Comparison of ENCODE assay signal across 26 cellular contexts in the genomic region with DNA sequence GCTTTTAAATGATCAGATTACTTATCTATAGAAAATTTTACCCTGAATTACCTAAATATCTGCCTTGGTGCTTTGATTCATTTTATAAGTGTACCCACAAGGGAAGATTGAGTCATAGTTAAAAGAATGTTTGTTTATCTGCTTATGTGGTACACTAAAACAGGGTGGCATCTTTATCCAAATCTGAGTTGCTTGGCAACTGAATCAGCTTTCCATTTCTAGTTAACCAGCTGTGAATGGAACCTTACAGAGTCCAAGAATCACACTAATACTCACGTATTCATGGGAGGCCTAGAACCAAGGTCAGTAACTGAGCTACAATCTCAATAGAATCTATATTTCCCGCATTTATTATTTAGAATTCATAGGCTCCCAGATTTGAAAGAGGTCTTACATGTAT. TPM values are rescaled to one million over a fixed set of nuclear protein-coding genes. Genes with fewer than 3 reads are reported as not detected.
A peak's percentile ranks its signal among the peaks of the same experiment; 100 is the strongest.
DNase-seq lines count a peak whose midpoint lies in the region; ATAC-seq and TF ChIP-seq lines count a peak whose summit lies in the region.
"Had no signal": no experiment of that assay in that cellular context is flagged by ENCODE, and none has a peak within 500 bp of the region (broad histone marks: within the 10 kb centered on the region; RNA-seq: fewer than 3 reads in every experiment).

No MANE protein-coding gene starts in this region.

- H3K4me1 Mint-ChIP-seq in neural progenitor cell: peaks cover 7% of the 10 kb centered on the region
- H3K4me1 Mint-ChIP-seq: B cell; naive thymus-derived CD8-positive, alpha-beta T cell had no signal

- DNase-seq in Daoy (ENCODE audit: low read depth): peak; percentile 17
- DNase-seq in M059J (ENCODE audit: low read depth): peak; percentile 93
- DNase-seq in astrocyte of the hippocampus (ENCODE audit: low read depth, low spot score): peak; percentile 58
- DNase-seq in osteoblast (ENCODE audit: insufficient read length, low spot score, missing footprints): peak; percentile 52
- DNase-seq in neural progenitor cell (ENCODE audit: low spot score): no peak
- DNase-seq in mucosa of gallbladder (ENCODE audit: low spot score): no peak
- no peak for DNase-seq in GM13977 (ENCODE audit: low spot score)
- no peak for DNase-seq in left lung
- DNase-seq: activated CD4-positive, alpha-beta T cell treated with anti-CD3 and anti-CD28 coated beads for 4 hours; brain microvascular endothelial cell; Caco-2; hippocampal formation; naive thymus-derived CD8-positive, alpha-beta T cell; NCI-H1436; NCI-H524 treated with DMSO at 0.1 percent for 48 hours; stimulated activated CD4-positive, alpha-beta T cell treated with anti-CD3 and anti-CD28 coated beads, Interleukin-2, amount 100 ng/mL, for 24 hours; stimulated activated naive CD4-positive, alpha-beta T cell treated with Interleukin-2 at 50 U/mL for 16 hours; SW 1271; thyroid gland had no signal

- peaks cover 3% of the 10 kb centered on the region for H3K27me3 Mint-ChIP-seq in neural progenitor cell (ENCODE audit: insufficient read depth, low read depth)

- H3K9ac ChIP-seq in neural progenitor cell: no peak overlapping the region
- H3K9ac ChIP-seq: parathyroid adenoma had no signal

- TF ChIP-seq CTCF in osteoblast (IDR thresholded peaks at IDR 0.05; ENCODE audit: extremely low read depth, low read depth, low read length) (no peak), neural progenitor cell (IDR thresholded peaks at IDR 0.05) (no peak), GM13977 (IDR thresholded peaks at IDR 0.05; ENCODE audit: extremely low read depth, insufficient read depth, missing control alignments) (no peak), left lung (IDR thresholded peaks at IDR 0.05) (no peak)

- H3K36me3 Mint-ChIP-seq in neural progenitor cell: no peaks in the 10 kb centered on the region
- H3K36me3 Mint-ChIP-seq: activated naive CD8-positive, alpha-beta T cell; naive thymus-derived CD8-positive, alpha-beta T cell had no signal

- H3K9me3 ChIP-seq in osteoblast (ENCODE audit: low read depth, low read length) (no peaks in the 10 kb centered on the region), neural progenitor cell (ENCODE audit: low read depth) (no peaks in the 10 kb centered on the region), left lung (no peaks in the 10 kb centered on the region)
- H3K9me3 ChIP-seq: Caco-2, thyroid gland had no signal

- no peaks in the 10 kb centered on the region for H3K27me3 ChIP-seq in osteoblast (ENCODE audit: insufficient read depth, low read length)
- H3K27me3 ChIP-seq in neural progenitor cell: no peaks in the 10 kb centered on the region
- H3K27me3 ChIP-seq in left lung: no peaks in the 10 kb centered on the region
- H3K27me3 ChIP-seq: brain microvascular endothelial cell, foreskin keratinocyte, thyroid gland had no signal

- intact Hi-C loops in left lung (cut with DNase I): no loop called here

- no peaks in the 10 kb centered on the region for H3F3A ChIP-seq in neural progenitor cell (ENCODE audit: low read depth)

- no peak overlapping the region for H3K4me2 ChIP-seq in osteoblast (ENCODE audit: insufficient read depth, low read length)
- H3K4me2 ChIP-seq in neural progenitor cell: no peak overlapping the region

- H3K4me1 ChIP-seq in osteoblast (ENCODE audit: insufficient read depth, low read length) (peaks cover 4% of the 10 kb centered on the region), neural progenitor cell (no peaks in the 10 kb centered on the region), left lung (no peaks in the 10 kb centered on the region)
- H3K4me1 ChIP-seq: Caco-2, foreskin keratinocyte, parathyroid adenoma, thyroid gland had no signal

- H3K27ac Mint-ChIP-seq in neural progenitor cell: no peak overlapping the region
- H3K27ac Mint-ChIP-seq: activated naive CD8-positive, alpha-beta T cell; activated T-helper 1 cell treated with anti-CD3 and anti-CD28 coated beads, Interleukin-12 subunit alpha, Interleukin-12 subunit beta, Interleukin-2, Interleukin-4 antibody, amounts not matched to agents 30 ng/mL and 10 ng/mL and 1 ng/mL, durations not matched to agents 14 hours and 24 hours and 36 hours; B cell; naive thymus-derived CD8-positive, alpha-beta T cell had no signal

- H3K9me3 Mint-ChIP-seq in neural progenitor cell: no peaks in the 10 kb centered on the region
- H3K9me3 Mint-ChIP-seq: activated T-helper 1 cell treated with anti-CD3 and anti-CD28 coated beads, Interleukin-12 subunit alpha, Interleukin-12 subunit beta, Interleukin-2, Interleukin-4 antibody, amounts not matched to agents 30 ng/mL and 10 ng/mL and 1 ng/mL, durations not matched to agents 14 hours and 24 hours and 36 hours; naive thymus-derived CD8-positive, alpha-beta T cell had no signal

- no peak for ATAC-seq in left lung
- ATAC-seq: foreskin keratinocyte; HCT116; naive thymus-derived CD8-positive, alpha-beta T cell had no signal

- H3K4me3 ChIP-seq in osteoblast (ENCODE audit: insufficient read depth, low read length) (no peak overlapping the region), neural progenitor cell (no peak overlapping the region), left lung (no peak overlapping the region)
- H3K4me3 ChIP-seq: coronary artery, thyroid gland had no signal

- H4K20me1 ChIP-seq in osteoblast (ENCODE audit: insufficient read depth, low read length) (no peaks in the 10 kb centered on the region), neural progenitor cell (ENCODE audit: low read depth) (no peaks in the 10 kb centered on the region)

- H3K36me3 ChIP-seq in osteoblast (ENCODE audit: insufficient read depth, low read length) (no peaks in the 10 kb centered on the region), neural progenitor cell (no peaks in the 10 kb centered on the region), left lung (no peaks in the 10 kb centered on the region)
- H3K36me3 ChIP-seq: brain microvascular endothelial cell, thyroid gland had no signal

- H2AFZ ChIP-seq in osteoblast (ENCODE audit: low read length) (no peak overlapping the region), neural progenitor cell (replicated peaks) (no peak overlapping the region)
- H2AFZ ChIP-seq: parathyroid adenoma had no signal

- H3K4me3 Mint-ChIP-seq in neural progenitor cell: no peak overlapping the region
- H3K4me3 Mint-ChIP-seq: activated naive CD8-positive, alpha-beta T cell; activated T-helper 1 cell treated with anti-CD3 and anti-CD28 coated beads, Interleukin-12 subunit alpha, Interleukin-12 subunit beta, Interleukin-2, Interleukin-4 antibody, amounts not matched to agents 30 ng/mL and 10 ng/mL and 1 ng/mL, durations not matched to agents 14 hours and 24 hours and 36 hours; B cell; naive thymus-derived CD8-positive, alpha-beta T cell had no signal

- in situ Hi-C loops in GM13977 (cut with MboI; ENCODE audit: low pct_unique_long_range_greater_than_20kb, low sequenced_read_pairs, unreplicated experiment): no loop called here

- H3K27ac ChIP-seq in osteoblast (ENCODE audit: low read depth, low read length) (no peak overlapping the region), neural progenitor cell (no peak overlapping the region), left lung (no peak overlapping the region)
- H3K27ac ChIP-seq: brain microvascular endothelial cell, coronary artery, foreskin keratinocyte, parathyroid adenoma, thyroid gland had no signal

- H3K79me2 ChIP-seq in osteoblast (ENCODE audit: insufficient read depth, low read length) (no peaks in the 10 kb centered on the region), neural progenitor cell (ENCODE audit: low read depth) (no peaks in the 10 kb centered on the region)
- H3K79me2 ChIP-seq: parathyroid adenoma had no signal

RNA-seq across cellular contexts. Expression of a gene that starts 44.0 kb away (rescaled TPM):
- 16.1 and 16.4 TPM in 2 replicates for total RNA-seq in Daoy (2014; rRNA removed; shearing (Covaris generic))
- 39.9 and 44.1 TPM in 2 replicates for total RNA-seq in M059J (2014; rRNA removed; shearing (Covaris generic))
- 10.0 and 12.3 TPM in 2 replicates for total RNA-seq in osteoblast
- 18.4 and 27.4 TPM in 2 replicates for total RNA-seq in neural progenitor cell (ENCODE audit: low replicate concordance)
- 32.0 TPM for total RNA-seq in mucosa of gallbladder
- 10 to 100 TPM in 1 of 2 donors, 1 to 10 TPM in 1; 6.5 to 10.6 TPM for total RNA-seq in left lung
- total RNA-seq: activated T-helper 1 cell treated with anti-CD3 and anti-CD28 coated beads, Interleukin-12 subunit alpha, Interleukin-12 subunit beta, Interleukin-2, Interleukin-4 antibody, amounts not matched to agents 30 ng/mL and 10 ng/mL and 1 ng/mL, durations not matched to agents 14 hours and 24 hours and 36 hours; B cell; naive thymus-derived CD8-positive, alpha-beta T cell had no signal

Comparison
In these comparisons a context has a peak if more than half of its experiments do, and no peak if none do; other contexts are left out.
1. DNase-seq: peak in Daoy (single experiment), M059J (single experiment), astrocyte of the hippocampus (single experiment) and osteoblast (single experiment); none in neural progenitor cell (single experiment), mucosa of gallbladder (single experiment), GM13977 (single experiment) and left lung (0 of 2).